In the genomic region with DNA sequence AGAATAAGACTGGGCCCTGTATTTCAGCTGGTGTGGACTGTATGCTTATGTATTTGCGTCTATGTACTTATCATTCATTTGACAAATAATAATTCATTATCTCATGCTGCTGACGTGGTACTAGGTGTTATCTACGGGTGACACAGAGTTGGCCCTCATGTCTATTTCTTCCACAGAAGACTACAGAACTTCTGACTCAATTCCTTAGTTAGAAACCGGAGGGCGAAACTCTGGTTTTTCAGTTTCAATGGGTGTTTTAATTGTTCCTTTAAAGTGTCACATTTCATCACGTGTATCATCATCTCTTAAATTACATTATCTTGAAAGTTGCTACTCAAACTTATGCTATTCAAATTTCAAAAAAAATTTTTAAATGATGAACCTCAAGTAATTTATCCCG, we compare ENCODE assay signal across 11 cellular contexts.
DNase-seq lines count a peak whose midpoint lies in the region; ATAC-seq and TF ChIP-seq lines count a peak whose summit lies in the region.
"Had no signal": no experiment of that assay in that cellular context is flagged by ENCODE, and none has a peak within 500 bp of the region (broad histone marks: within the 10 kb centered on the region; RNA-seq: fewer than 3 reads in every experiment).

No MANE protein-coding gene starts in this region.

- no peaks in the 10 kb centered on the region for H3K9me2 ChIP-seq in PC-3 (replicated peaks; ENCODE audit: low read length)

- H4K20me1 ChIP-seq in PC-3 (ENCODE audit: low read length) = no peaks in the 10 kb centered on the region

- no peaks in the 10 kb centered on the region for H3F3A ChIP-seq in PC-3 (ENCODE audit: low read length, unreplicated experiment)

- TF ChIP-seq CTCF in PC-3 (conservative IDR thresholded peaks at IDR 0.05; ENCODE audit: low read depth, low read length) = no peak
- TF ChIP-seq CTCF in thyroid gland (IDR thresholded peaks at IDR 0.05) = no peak
- no peak for TF ChIP-seq CTCF in gastrocnemius medialis (IDR thresholded peaks at IDR 0.05 in 4 of 5, conservative IDR thresholded peaks at IDR 0.05 in 1 of 5)

- ATAC-seq in HG02981 (IDR thresholded peaks at IDR 0.05; ENCODE audit: unreplicated experiment) (peak; percentile 63), PC-3 (no peak), gastrocnemius medialis (no peak)
- peak; percentile 78 for ATAC-seq in stimulated activated naive CD8-positive, alpha-beta T cell treated with anti-CD3 and anti-CD28 coated beads, Interleukin-15, amount 100 ng/mL, for 72 hours
- ATAC-seq: SK-N-SH treated with all-trans-retinoic acid at 6 μM for 48 hours had no signal

- CTCF ChIA-PET in PC-3 (lab: Charles Lee) = no interaction called here

- POLR2A ChIA-PET in PC-3 (lab: Charles Lee; ENCODE audit: unreplicated experiment) = no interaction called here

- H2AFZ ChIP-seq in PC-3 (ENCODE audit: low read length) = no peak overlapping the region

- H3K4me2 ChIP-seq in PC-3 (ENCODE audit: low read length) = peak overlapping the region; percentile 51

- H3K4me1 Mint-ChIP-seq in stimulated activated naive CD8-positive, alpha-beta T cell treated with anti-CD3 and anti-CD28 coated beads, Interleukin-15, amount 100 ng/mL, for 72 hours = peaks cover 27% of the 10 kb centered on the region

- H3K36me3 ChIP-seq in PC-3 (ENCODE audit: low read depth, low read length) (no peaks in the 10 kb centered on the region), thyroid gland (no peaks in the 10 kb centered on the region), gastrocnemius medialis (no peaks in the 10 kb centered on the region)

- no peaks in the 10 kb centered on the region for H3K79me2 ChIP-seq in PC-3 (ENCODE audit: low read length)

- in situ Hi-C loops in gastrocnemius medialis (cut with MboI; ENCODE audit: low sequenced_read_pairs in 4 of 4) = loop anchor here (5.0 to 25.0 kb wide), 8 partner anchors 285 to 1235 kb away; no protein-coding TSS in a partner anchor

- peak overlapping the region; percentile 67 for H3K9ac ChIP-seq in PC-3 (ENCODE audit: low read length)

- H3K27ac Mint-ChIP-seq in stimulated activated naive CD8-positive, alpha-beta T cell treated with anti-CD3 and anti-CD28 coated beads, Interleukin-15, amount 100 ng/mL, for 72 hours = peak overlapping the region; percentile 93 to 99
- H3K27ac Mint-ChIP-seq: immature natural killer cell had no signal

- H3K4me3 Mint-ChIP-seq in stimulated activated naive CD8-positive, alpha-beta T cell treated with anti-CD3 and anti-CD28 coated beads, Interleukin-15, amount 100 ng/mL, for 72 hours = peak overlapping the region; percentile 54 to 65
- H3K4me3 Mint-ChIP-seq: immature natural killer cell had no signal

- no peaks in the 10 kb centered on the region for H3K27me3 ChIP-seq in PC-3 (ENCODE audit: low read length)
- H3K27me3 ChIP-seq in thyroid gland = no peaks in the 10 kb centered on the region
- no peaks in the 10 kb centered on the region for H3K27me3 ChIP-seq in gastrocnemius medialis

- H3K27ac ChIP-seq in PC-3 (ENCODE audit: low read length) = peak overlapping the region; percentile 93
- H3K27ac ChIP-seq in thyroid gland = no peak overlapping the region
- no peak overlapping the region for H3K27ac ChIP-seq in gastrocnemius medialis

- H3K9me3 Mint-ChIP-seq in stimulated activated naive CD8-positive, alpha-beta T cell treated with anti-CD3 and anti-CD28 coated beads, Interleukin-15, amount 100 ng/mL, for 72 hours = no peaks in the 10 kb centered on the region
- H3K9me3 Mint-ChIP-seq: CD4-positive, CD25-positive, alpha-beta regulatory T cell; immature natural killer cell had no signal

- H3K4me3 ChIP-seq in PC-3 (ENCODE audit: low read length) (no peak overlapping the region), thyroid gland (replicated peaks in 1 of 3) (no peak overlapping the region), gastrocnemius medialis (no peak overlapping the region)

- BruUV-seq in PC-3 (replicated peaks; lab: Mats Ljungman, UMichigan) = no TSS peak

- DNase-seq in stimulated activated CD4-positive, alpha-beta T cell treated with anti-CD3 and anti-CD28 coated beads, Interleukin-1b, Interleukin-23, amount 100 ng/mL, for 48 hours = peak; percentile 56
- no peak for DNase-seq in stimulated activated CD4-positive, alpha-beta T cell treated with anti-CD3 and anti-CD28 coated beads, Interleukin-4, amount 100 ng/mL, for 1 hour
- DNase-seq in PC-3 (no peak), GDM1 (lab: John Stamatoyannopoulos, UW) (no peak), thyroid gland (no peak), gastrocnemius medialis (no peak)
- DNase-seq in stimulated activated naive CD8-positive, alpha-beta T cell treated with anti-CD3 and anti-CD28 coated beads, Interleukin-15, amount 100 ng/mL, for 72 hours = peak; percentile 55 to 65
- DNase-seq: immature natural killer cell had no signal

- TF ChIP-seq POLR2A in thyroid gland (IDR thresholded peaks at IDR 0.05) (no peak), gastrocnemius medialis (IDR thresholded peaks at IDR 0.05) (no peak)

- intact Hi-C loops in PC-3 (cut with micrococcal nuclease) = loop anchor here (1.0 to 10.0 kb wide), 5 partner anchors 102 to 1055 kb away; no protein-coding TSS in a partner anchor
- intact Hi-C loops in thyroid gland (cut with DNase I) = loop anchor here (10.0 kb wide), 2 partner anchors 285 to 1235 kb away; no protein-coding TSS in a partner anchor
- intact Hi-C loops in gastrocnemius medialis (cut with DNase I; ENCODE audit: low total_unique reads) = no loop called here

- 87 to 91% methylated on average over 7 of the region's 7 CpGs for WGBS in thyroid gland, 2 donors

- H3K4me1 ChIP-seq in PC-3 (ENCODE audit: insufficient read depth, low read length) (peaks cover 36% of the 10 kb centered on the region), thyroid gland (no peaks in the 10 kb centered on the region), gastrocnemius medialis (peaks cover 0 to 7% of the 10 kb centered on the region in 2 donors)

- H3K9me3 ChIP-seq in PC-3 (ENCODE audit: low read length) = no peaks in the 10 kb centered on the region
- H3K9me3 ChIP-seq in thyroid gland = no peaks in the 10 kb centered on the region
- H3K9me3 ChIP-seq in gastrocnemius medialis = no peaks in the 10 kb centered on the region

- H3K27me3 Mint-ChIP-seq in stimulated activated naive CD8-positive, alpha-beta T cell treated with anti-CD3 and anti-CD28 coated beads, Interleukin-15, amount 100 ng/mL, for 72 hours = no peaks in the 10 kb centered on the region

Comparison
In these comparisons a context has a peak if more than half of its experiments do, and no peak if none do; other contexts are left out.
1. DNase-seq: peak in stimulated activated CD4-positive, alpha-beta T cell treated with anti-CD3 and anti-CD28 coated beads, Interleukin-1b, Interleukin-23, amount 100 ng/mL, for 48 hours (single experiment) and stimulated activated naive CD8-positive, alpha-beta T cell treated with anti-CD3 and anti-CD28 coated beads, Interleukin-15, amount 100 ng/mL, for 72 hours (2 of 2); none in stimulated activated CD4-positive, alpha-beta T cell treated with anti-CD3 and anti-CD28 coated beads, Interleukin-4, amount 100 ng/mL, for 1 hour (single experiment), PC-3 (single experiment), GDM1 (single experiment), thyroid gland (0 of 2) and gastrocnemius medialis (0 of 2).
2. ATAC-seq: peak in HG02981 (single experiment) and stimulated activated naive CD8-positive, alpha-beta T cell treated with anti-CD3 and anti-CD28 coated beads, Interleukin-15, amount 100 ng/mL, for 72 hours (single experiment); none in PC-3 (single experiment) and gastrocnemius medialis (0 of 2).